ENCODE assay signal across 19 cellular contexts in the genomic region with DNA sequence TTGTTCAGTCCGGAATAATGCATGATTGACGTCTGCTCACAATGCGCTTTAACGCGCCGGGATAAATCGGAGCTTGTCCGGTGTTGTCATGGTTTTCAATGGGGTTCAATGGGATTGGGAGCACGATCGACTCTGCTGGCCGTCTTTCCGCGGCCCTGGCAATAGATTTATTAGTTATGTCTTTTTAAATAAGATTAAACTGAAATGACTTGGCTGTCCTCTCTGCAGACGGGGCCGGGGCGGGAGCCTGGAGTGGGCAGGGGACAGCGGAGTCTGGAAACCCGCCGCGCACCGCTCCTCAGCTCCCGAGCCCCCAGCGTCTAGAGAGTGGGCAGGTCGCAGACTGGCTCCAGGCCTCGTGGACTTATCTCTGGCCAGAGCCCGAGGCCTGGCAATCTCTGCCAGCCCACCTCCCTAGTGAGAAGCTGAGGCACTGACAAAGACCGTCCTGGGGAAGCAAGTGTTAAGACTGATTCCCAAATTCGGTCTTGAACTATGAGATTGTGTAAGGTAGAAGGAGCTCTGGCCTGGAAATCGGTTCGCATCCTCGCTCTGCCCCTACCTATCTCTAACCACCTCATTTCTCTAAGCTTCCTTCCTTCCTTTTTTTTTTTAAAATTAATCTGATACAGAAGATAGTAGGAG. TPM values are rescaled to one million over a fixed set of nuclear protein-coding genes. Genes with fewer than 3 reads are reported as not detected.
DNase-seq lines count a peak whose midpoint lies in the region; ATAC-seq and TF ChIP-seq lines count a peak whose summit lies in the region.
"Had no signal": no experiment of that assay in that cellular context is flagged by ENCODE, and none has a peak within 500 bp of the region (broad histone marks: within the 10 kb centered on the region; RNA-seq: fewer than 3 reads in every experiment).

No MANE protein-coding gene starts in this region.

- intact Hi-C loops in activated CD8-positive, alpha-beta T cell treated with anti-CD3 and anti-CD28 coated beads for 36 hours (cut with micrococcal nuclease): loop anchor here (5.0 kb wide), 1 partner anchor 73 kb away; no protein-coding TSS in a partner anchor

- no peak for ATAC-seq in activated CD8-positive, alpha-beta T cell treated with anti-CD3 and anti-CD28 coated beads for 36 hours
- no peak for ATAC-seq in activated CD8-positive, alpha-beta T cell treated with anti-CD3 and anti-CD28 coated beads, Interleukin-2, amount 10 ng/mL, durations not matched to agents 7 days and 5 days
- ATAC-seq in WTC11: no peak
- ATAC-seq: HCT116 had no signal

- H3K36me3 Mint-ChIP-seq in activated CD8-positive, alpha-beta T cell treated with anti-CD3 and anti-CD28 coated beads for 36 hours (ENCODE audit: low read depth): no peaks in the 10 kb centered on the region
- no peaks in the 10 kb centered on the region for H3K36me3 Mint-ChIP-seq in activated CD8-positive, alpha-beta T cell treated with anti-CD3 and anti-CD28 coated beads, Interleukin-2, amount 10 ng/mL, durations not matched to agents 7 days and 5 days (ENCODE audit: low read depth)
- no peaks in the 10 kb centered on the region for H3K36me3 Mint-ChIP-seq in glutamatergic neuron (ENCODE audit: unreplicated experiment)
- H3K36me3 Mint-ChIP-seq in type B pancreatic cell: no peaks in the 10 kb centered on the region
- H3K36me3 Mint-ChIP-seq in WTC11: no peaks in the 10 kb centered on the region
- H3K36me3 Mint-ChIP-seq: CD14-positive monocyte; CD8-positive, alpha-beta memory T cell had no signal

- DNase-seq in DMS79 treated with DMSO at 0.1 percent for 48 hours (lab: John Stamatoyannopoulos, UW) (peak; percentile 88), DMS79 (lab: John Stamatoyannopoulos, UW) (no peak), glutamatergic neuron (peak; percentile 25), type B pancreatic cell (ENCODE audit: extremely low spot score, unreplicated experiment) (no peak), NCI-H1930 (lab: John Stamatoyannopoulos, UW) (no peak), WTC11 (ENCODE audit: low spot score) (no peak)
- peak; percentile 1 for DNase-seq in activated CD8-positive, alpha-beta T cell treated with anti-CD3 and anti-CD28 coated beads for 36 hours
- DNase-seq in activated CD8-positive, alpha-beta T cell treated with anti-CD3 and anti-CD28 coated beads, Interleukin-2, amount 10 ng/mL, durations not matched to agents 7 days and 5 days: no peak
- DNase-seq: BE2C; CD8-positive, alpha-beta memory T cell; GOT3; IMR-90; KG1; MG63; NCI-H146; NCI-H226; NCI-H69 had no signal

- H3K4me3 Mint-ChIP-seq in activated CD8-positive, alpha-beta T cell treated with anti-CD3 and anti-CD28 coated beads for 36 hours: no peak overlapping the region
- H3K4me3 Mint-ChIP-seq in activated CD8-positive, alpha-beta T cell treated with anti-CD3 and anti-CD28 coated beads, Interleukin-2, amount 10 ng/mL, durations not matched to agents 7 days and 5 days: no peak overlapping the region
- H3K4me3 Mint-ChIP-seq in glutamatergic neuron (ENCODE audit: unreplicated experiment) (no peak overlapping the region), type B pancreatic cell (peak overlapping the region; percentile 31), WTC11 (no peak overlapping the region)
- H3K4me3 Mint-ChIP-seq: CD8-positive, alpha-beta memory T cell had no signal

- no peaks in the 10 kb centered on the region for H3K9me3 Mint-ChIP-seq in activated CD8-positive, alpha-beta T cell treated with anti-CD3 and anti-CD28 coated beads for 36 hours
- H3K9me3 Mint-ChIP-seq in activated CD8-positive, alpha-beta T cell treated with anti-CD3 and anti-CD28 coated beads, Interleukin-2, amount 10 ng/mL, durations not matched to agents 7 days and 5 days (ENCODE audit: insufficient read depth): no peaks in the 10 kb centered on the region
- H3K9me3 Mint-ChIP-seq in glutamatergic neuron (ENCODE audit: unreplicated experiment) (peaks cover 6% of the 10 kb centered on the region), type B pancreatic cell (no peaks in the 10 kb centered on the region), WTC11 (no peaks in the 10 kb centered on the region)

- POLR2A ChIA-PET in activated CD8-positive, alpha-beta T cell treated with anti-CD3 and anti-CD28 coated beads for 36 hours (lab: Charles Lee): no interaction called here
- POLR2A ChIA-PET in activated CD8-positive, alpha-beta T cell treated with anti-CD3 and anti-CD28 coated beads, Interleukin-2, amount 10 ng/mL, durations not matched to agents 7 days and 5 days (lab: Charles Lee): interaction anchor here (0.6 kb wide), 1 partner anchor 411 kb away, joined by 3 read pairs; no protein-coding TSS in a partner anchor
- POLR2A ChIA-PET in WTC11 (lab: Charles Lee): interaction anchor here (0.9 to 1.4 kb wide), 4 partner anchors 62 to 75 kb away, joined by 3 to 4 read pairs (median 3); no protein-coding TSS in a partner anchor

- H3K27me3 Mint-ChIP-seq in activated CD8-positive, alpha-beta T cell treated with anti-CD3 and anti-CD28 coated beads for 36 hours: peaks cover 62% of the 10 kb centered on the region
- H3K27me3 Mint-ChIP-seq in activated CD8-positive, alpha-beta T cell treated with anti-CD3 and anti-CD28 coated beads, Interleukin-2, amount 10 ng/mL, durations not matched to agents 7 days and 5 days (ENCODE audit: low read depth): peaks cover 74% of the 10 kb centered on the region
- H3K27me3 Mint-ChIP-seq in glutamatergic neuron (ENCODE audit: unreplicated experiment) (peaks cover 22% of the 10 kb centered on the region), type B pancreatic cell (peaks cover 75% of the 10 kb centered on the region), WTC11 (ENCODE audit: low read depth) (no peaks in the 10 kb centered on the region; the same call in 1 of the 2 replicates)

- no peaks in the 10 kb centered on the region for H3K4me1 Mint-ChIP-seq in activated CD8-positive, alpha-beta T cell treated with anti-CD3 and anti-CD28 coated beads for 36 hours (ENCODE audit: low read depth)
- H3K4me1 Mint-ChIP-seq in activated CD8-positive, alpha-beta T cell treated with anti-CD3 and anti-CD28 coated beads, Interleukin-2, amount 10 ng/mL, durations not matched to agents 7 days and 5 days (ENCODE audit: low read depth): peaks cover 1% of the 10 kb centered on the region
- H3K4me1 Mint-ChIP-seq in glutamatergic neuron (ENCODE audit: low read depth, unreplicated experiment) (peaks cover 2% of the 10 kb centered on the region), type B pancreatic cell (ENCODE audit: unreplicated experiment) (no peaks in the 10 kb centered on the region), WTC11 (peaks cover 29% of the 10 kb centered on the region)

- CTCF ChIA-PET in activated CD8-positive, alpha-beta T cell treated with anti-CD3 and anti-CD28 coated beads for 36 hours (lab: Charles Lee): interaction anchor here (1.0 to 1.6 kb wide), 3 partner anchors 22 to 50 kb away, joined by 3 to 5 read pairs (median 3); no protein-coding TSS in a partner anchor
- CTCF ChIA-PET in activated CD8-positive, alpha-beta T cell treated with anti-CD3 and anti-CD28 coated beads, Interleukin-2, amount 10 ng/mL, durations not matched to agents 7 days and 5 days (lab: Charles Lee): no interaction called here
- CTCF ChIA-PET in WTC11 (lab: Charles Lee): interaction anchor here (1.1 to 8.2 kb wide), 9 partner anchors 20 to 514 kb away, joined by 3 to 145 read pairs (median 9); a partner anchor contains a TSS

- no peak overlapping the region for H3K27ac Mint-ChIP-seq in activated CD8-positive, alpha-beta T cell treated with anti-CD3 and anti-CD28 coated beads for 36 hours
- H3K27ac Mint-ChIP-seq in activated CD8-positive, alpha-beta T cell treated with anti-CD3 and anti-CD28 coated beads, Interleukin-2, amount 10 ng/mL, durations not matched to agents 7 days and 5 days: no peak overlapping the region
- H3K27ac Mint-ChIP-seq in glutamatergic neuron (ENCODE audit: unreplicated experiment): no peak overlapping the region
- no peak overlapping the region for H3K27ac Mint-ChIP-seq in type B pancreatic cell
- H3K27ac Mint-ChIP-seq in WTC11: no peak overlapping the region
- H3K27ac Mint-ChIP-seq: CD14-positive monocyte; CD8-positive, alpha-beta memory T cell had no signal

- TF ChIP-seq CTCF in activated CD8-positive, alpha-beta T cell treated with anti-CD3 and anti-CD28 coated beads for 36 hours (IDR thresholded peaks at IDR 0.05): no peak
- no peak for TF ChIP-seq CTCF in glutamatergic neuron (IDR thresholded peaks at IDR 0.05; ENCODE audit: partially characterized antibody, unreplicated experiment)
- TF ChIP-seq CTCF in type B pancreatic cell (conservative IDR thresholded peaks at IDR 0.05): no peak
- TF ChIP-seq CTCF in WTC11 (IDR thresholded peaks at IDR 0.05): no peak

TF ChIP-seq in WTC11, 78 proteins besides CTCF, POLR2A, EP300 and RAD21 (continues in another document):
- TF ChIP-seq, protein P1, sequence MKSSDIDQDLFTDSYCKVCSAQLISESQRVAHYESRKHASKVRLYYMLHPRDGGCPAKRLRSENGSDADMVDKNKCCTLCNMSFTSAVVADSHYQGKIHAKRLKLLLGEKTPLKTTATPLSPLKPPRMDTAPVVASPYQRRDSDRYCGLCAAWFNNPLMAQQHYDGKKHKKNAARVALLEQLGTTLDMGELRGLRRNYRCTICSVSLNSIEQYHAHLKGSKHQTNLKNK (CRISPR knock-in tag; IDR thresholded peaks at IDR 0.05): no peak
- TF ChIP-seq ZNF317 (CRISPR knock-in tag; IDR thresholded peaks at IDR 0.05; ENCODE audit: borderline replicate concordance, low read depth): no peak
- TF ChIP-seq RELA (CRISPR knock-in tag; IDR thresholded peaks at IDR 0.05; ENCODE audit: borderline replicate concordance): no peak
- TF ChIP-seq OVOL2 (CRISPR knock-in tag; IDR thresholded peaks at IDR 0.05; ENCODE audit: borderline replicate concordance): no peak
- TF ChIP-seq, protein P2, sequence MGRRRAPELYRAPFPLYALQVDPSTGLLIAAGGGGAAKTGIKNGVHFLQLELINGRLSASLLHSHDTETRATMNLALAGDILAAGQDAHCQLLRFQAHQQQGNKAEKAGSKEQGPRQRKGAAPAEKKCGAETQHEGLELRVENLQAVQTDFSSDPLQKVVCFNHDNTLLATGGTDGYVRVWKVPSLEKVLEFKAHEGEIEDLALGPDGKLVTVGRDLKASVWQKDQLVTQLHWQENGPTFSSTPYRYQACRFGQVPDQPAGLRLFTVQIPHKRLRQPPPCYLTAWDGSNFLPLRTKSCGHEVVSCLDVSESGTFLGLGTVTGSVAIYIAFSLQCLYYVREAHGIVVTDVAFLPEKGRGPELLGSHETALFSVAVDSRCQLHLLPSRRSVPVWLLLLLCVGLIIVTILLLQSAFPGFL (CRISPR knock-in tag; IDR thresholded peaks at IDR 0.05; ENCODE audit: borderline replicate concordance): no peak
- no peak for TF ChIP-seq ESRRA (CRISPR knock-in tag; IDR thresholded peaks at IDR 0.05; ENCODE audit: borderline replicate concordance)

RNA-seq across cellular contexts. Expression of a gene that starts 1.9 kb away (rescaled TPM):
- not detected for total RNA-seq in activated CD8-positive, alpha-beta T cell treated with anti-CD3 and anti-CD28 coated beads for 36 hours
- not detected for total RNA-seq in activated CD8-positive, alpha-beta T cell treated with anti-CD3 and anti-CD28 coated beads, Interleukin-2, amount 10 ng/mL, durations not matched to agents 7 days and 5 days
- not detected for total RNA-seq in glutamatergic neuron (ENCODE audit: unreplicated experiment)
- 1.1 and 2.1 TPM in 2 replicates for total RNA-seq in type B pancreatic cell (ENCODE audit: low replicate concordance)
- total RNA-seq in WTC11 (2021): not detected in 3 replicates
- total RNA-seq: CD8-positive, alpha-beta memory T cell; IMR-90 had no signal

Comparison
In these comparisons a context has a peak if more than half of its experiments do, and no peak if none do; other contexts are left out.
1. DNase-seq: peak in DMS79 treated with DMSO at 0.1 percent for 48 hours (single experiment), activated CD8-positive, alpha-beta T cell treated with anti-CD3 and anti-CD28 coated beads for 36 hours (single experiment) and glutamatergic neuron (single experiment); none in DMS79 (single experiment), activated CD8-positive, alpha-beta T cell treated with anti-CD3 and anti-CD28 coated beads, Interleukin-2, amount 10 ng/mL, durations not matched to agents 7 days and 5 days (single experiment), type B pancreatic cell (single experiment), NCI-H1930 (0 of 2) and WTC11 (single experiment).